Comparison of ENCODE assay signal across 12 cellular contexts in the genomic region with DNA sequence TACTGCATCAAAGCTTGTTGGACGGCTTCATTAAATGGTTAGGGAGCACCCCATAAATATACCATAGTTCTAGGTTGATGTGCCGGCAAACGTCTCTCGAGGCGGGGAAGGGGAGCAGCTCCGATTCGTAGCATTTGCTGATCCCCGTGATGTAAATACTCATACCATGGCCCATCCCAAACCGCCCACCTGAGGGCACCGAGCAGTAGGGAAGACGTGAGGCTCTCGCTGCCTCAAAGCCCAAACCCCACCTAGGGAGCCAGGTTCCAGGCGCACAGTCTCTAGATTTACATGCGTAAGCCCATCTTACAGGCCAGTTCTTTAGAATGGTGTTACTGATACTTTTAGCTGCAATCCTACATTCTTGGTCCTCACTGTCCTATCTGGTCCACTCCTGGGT.
"Had no signal": no experiment of that assay in that cellular context is flagged by ENCODE, and none has a peak within 500 bp of the region (broad histone marks: within the 10 kb centered on the region; RNA-seq: fewer than 3 reads in every experiment).

No MANE protein-coding gene starts in this region.

- H3K27me3 ChIP-seq: esophagus muscularis mucosa, right lobe of liver had no signal

- H3K9me3 Mint-ChIP-seq: activated CD4-positive, alpha-beta memory T cell treated with anti-CD3 and anti-CD28 coated beads, Interleukin-2, amount 10 ng/mL, durations not matched to agents 7 days and 5 days; activated naive CD8-positive, alpha-beta T cell treated with anti-CD3 and anti-CD28 coated beads for 36 hours; stimulated activated naive B cell treated with anti-CD40 and anti-IgM and Interleukin-4, amounts not matched to agents 10 μg/mL and 1 μg/mL and 100 μg/mL, for 72 hours had no signal

- H3K27ac ChIP-seq: esophagus muscularis mucosa, neutrophil, right lobe of liver, suprapubic skin had no signal

- ATAC-seq: right lobe of liver; stimulated activated naive B cell treated with anti-CD40 and anti-IgM and Interleukin-4, amounts not matched to agents 10 μg/mL and 1 μg/mL and 100 μg/mL, for 72 hours had no signal

- H3K4me3 ChIP-seq: esophagus muscularis mucosa, right lobe of liver, suprapubic skin had no signal

- H3K4me1 Mint-ChIP-seq: activated CD4-positive, alpha-beta memory T cell treated with anti-CD3 and anti-CD28 coated beads, Interleukin-2, amount 10 ng/mL, durations not matched to agents 7 days and 5 days had no signal

- H3K27ac Mint-ChIP-seq: activated CD4-positive, alpha-beta memory T cell treated with anti-CD3 and anti-CD28 coated beads, Interleukin-2, amount 10 ng/mL, durations not matched to agents 7 days and 5 days; activated naive CD8-positive, alpha-beta T cell treated with anti-CD3 and anti-CD28 coated beads for 36 hours; progenitor cell of endocrine pancreas; stimulated activated naive B cell treated with anti-CD40 and anti-IgM and Interleukin-4, amounts not matched to agents 10 μg/mL and 1 μg/mL and 100 μg/mL, for 72 hours had no signal

- H3K4me1 ChIP-seq: right lobe of liver had no signal

- H3K9me3 ChIP-seq: esophagus muscularis mucosa, neutrophil, right lobe of liver, suprapubic skin had no signal

- H3K36me3 Mint-ChIP-seq: activated naive CD8-positive, alpha-beta T cell treated with anti-CD3 and anti-CD28 coated beads for 36 hours; stimulated activated naive B cell treated with anti-CD40 and anti-IgM and Interleukin-4, amounts not matched to agents 10 μg/mL and 1 μg/mL and 100 μg/mL, for 72 hours had no signal

- H3K36me3 ChIP-seq: neutrophil, right lobe of liver, suprapubic skin had no signal

- H3K4me3 Mint-ChIP-seq: activated CD4-positive, alpha-beta memory T cell treated with anti-CD3 and anti-CD28 coated beads, Interleukin-2, amount 10 ng/mL, durations not matched to agents 7 days and 5 days; activated naive CD8-positive, alpha-beta T cell treated with anti-CD3 and anti-CD28 coated beads for 36 hours; stimulated activated naive B cell treated with anti-CD40 and anti-IgM and Interleukin-4, amounts not matched to agents 10 μg/mL and 1 μg/mL and 100 μg/mL, for 72 hours had no signal

- DNase-seq: activated CD4-positive, alpha-beta memory T cell treated with anti-CD3 and anti-CD28 coated beads, Interleukin-2, amount 10 ng/mL, durations not matched to agents 7 days and 5 days; activated gamma-delta T cell treated with Interleukin-2 at 50 U/mL for 16 hours; activated naive CD8-positive, alpha-beta T cell treated with anti-CD3 and anti-CD28 coated beads for 36 hours; activated T-cell treated with anti-CD3 and anti-CD28 coated beads, Interleukin-2, amount 50 U/mL, for 48 hours; glutamatergic neuron; right lobe of liver; stimulated activated CD4-positive, alpha-beta T cell treated with anti-CD3 and anti-CD28 coated beads, Interleukin-2, amount 100 ng/mL, for 24 hours; stimulated activated naive B cell treated with anti-CD40 and anti-IgM and Interleukin-4, amounts not matched to agents 10 μg/mL and 1 μg/mL and 100 μg/mL, for 72 hours had no signal
